ENCODE assay signal across 11 cellular contexts in the genomic region with DNA sequence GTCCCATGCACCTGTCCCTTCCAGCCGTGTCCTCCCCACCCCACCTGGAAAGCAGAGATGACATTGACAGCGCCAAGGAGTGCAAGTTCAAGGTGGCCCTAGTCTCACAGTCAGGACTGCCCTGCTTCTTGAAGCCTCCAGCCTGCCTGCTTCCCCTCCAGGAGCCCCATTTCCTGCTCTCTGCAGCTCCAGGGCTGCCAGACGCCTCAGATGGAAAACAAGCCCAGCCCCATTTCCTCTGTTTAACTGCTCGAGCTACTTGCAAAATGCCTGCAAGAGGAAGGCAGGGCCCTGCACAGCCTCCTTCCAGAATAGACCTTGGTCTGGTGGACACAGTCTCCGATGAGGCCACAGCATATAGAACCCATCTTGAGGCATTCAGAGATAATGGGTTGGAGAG. TPM values are rescaled to one million over a fixed set of nuclear protein-coding genes. Genes with fewer than 3 reads are reported as not detected.
DNase-seq lines count a peak whose midpoint lies in the region; ATAC-seq, FAIRE-seq and TF ChIP-seq lines count a peak whose summit lies in the region.
"Had no signal": no experiment of that assay in that cellular context is flagged by ENCODE, and none has a peak within 500 bp of the region (broad histone marks: within the 10 kb centered on the region; RNA-seq: fewer than 3 reads in every experiment).

No MANE protein-coding gene starts in this region.

- H3K4me1 ChIP-seq in endothelial cell of umbilical vein (ENCODE audit: control insufficient read depth, extremely low read depth, insufficient read depth, low read length) (peaks cover 37% of the 10 kb centered on the region), trophoblast cell (ENCODE audit: control insufficient read depth in 1 of 2, insufficient read depth in 2 of 2, low read length in 2 of 2) (peaks cover 40 to 45% of the 10 kb centered on the region in 2 experiments), suprapubic skin (peaks cover 48% of the 10 kb centered on the region)

- H3K27ac Mint-ChIP-seq in activated T-cell treated with anti-CD3 and anti-CD28 coated beads, Interleukin-2, amount 50 U/mL, for 24 hours, result peak overlapping the region; percentile 41
- no peak overlapping the region for H3K27ac Mint-ChIP-seq in stimulated activated naive CD8-positive, alpha-beta T cell treated with anti-CD3 and anti-CD28 coated beads, Interleukin-15, amount 100 ng/mL, for 72 hours
- H3K27ac Mint-ChIP-seq: activated B cell treated with CpG ODN at 0.5 μM for 24 hours, B cell had no signal

- H2BK5ac ChIP-seq in trophoblast cell (ENCODE audit: low read depth, low read length, poor library complexity), result no peak overlapping the region

- H3K9me1 ChIP-seq in endothelial cell of umbilical vein (replicated peaks; ENCODE audit: control insufficient read depth, extremely low read depth, insufficient read depth, low read length), result no peaks in the 10 kb centered on the region

- FAIRE-seq in endothelial cell of umbilical vein (lab: Jason Lieb, UNC), result peak; percentile 95

- no peak for TF ChIP-seq CTCF in endothelial cell of umbilical vein (IDR thresholded peaks at IDR 0.05; ENCODE audit: extremely low read depth in 1 of 2, insufficient read depth in 1 of 2, low read depth in 1 of 2, low read length in 2 of 2)
- no peak for TF ChIP-seq CTCF in suprapubic skin (IDR thresholded peaks at IDR 0.05)

- TF ChIP-seq EP300 in suprapubic skin (IDR thresholded peaks at IDR 0.05), result no peak

- no peak overlapping the region for H4K8ac ChIP-seq in trophoblast cell (ENCODE audit: low read depth, low read length)

- H3K36me3 Mint-ChIP-seq in activated T-cell treated with anti-CD3 and anti-CD28 coated beads, Interleukin-2, amount 50 U/mL, for 24 hours (ENCODE audit: low read depth), result no peaks in the 10 kb centered on the region

- H2BK120ac ChIP-seq in trophoblast cell (ENCODE audit: insufficient read depth, low read length, poor library complexity), result no peak overlapping the region

- no peak for DNase-seq in activated T-cell treated with anti-CD3 and anti-CD28 coated beads, Interleukin-2, amount 50 U/mL, for 24 hours
- no peak for DNase-seq in activated T-cell treated with anti-CD3 and anti-CD28 coated beads, Interleukin-2, amount 50 U/mL, for 48 hours
- DNase-seq in NOMO-1 treated with dmso at 0.1 percent for 144 hours (lab: John Stamatoyannopoulos, UW; ENCODE audit: unreplicated experiment) (peak; percentile 71), endothelial cell of umbilical vein (ENCODE audit: low read depth, low spot score) (peak; percentile 85), trophoblast cell (no peak), NCI-H2227 (lab: John Stamatoyannopoulos, UW; ENCODE audit: unreplicated experiment) (no peak), suprapubic skin (ENCODE audit: low spot score in 2 of 2) (no peak)
- DNase-seq in stimulated activated naive CD8-positive, alpha-beta T cell treated with anti-CD3 and anti-CD28 coated beads, Interleukin-15, amount 100 ng/mL, for 72 hours, result no peak
- DNase-seq: activated B cell treated with CpG ODN at 0.5 μM for 24 hours had no signal

- TF ChIP-seq POLR2A in endothelial cell of umbilical vein (IDR thresholded peaks at IDR 0.05; ENCODE audit: low read depth, low read length) (no peak), suprapubic skin (IDR thresholded peaks at IDR 0.05) (no peak)

- no peak overlapping the region for H3K4ac ChIP-seq in trophoblast cell (ENCODE audit: low read depth, low read length)

- H3K4me3 ChIP-seq in endothelial cell of umbilical vein (replicated peaks in 1 of 3; ENCODE audit: insufficient read depth in 1 of 3, low read depth in 1 of 3, low read length in 3 of 3) (no peak overlapping the region), trophoblast cell (ENCODE audit: low read depth, low read length) (no peak overlapping the region), suprapubic skin (no peak overlapping the region)

- H3K4me3 Mint-ChIP-seq in activated T-cell treated with anti-CD3 and anti-CD28 coated beads, Interleukin-2, amount 50 U/mL, for 24 hours, result no peak overlapping the region
- H3K4me3 Mint-ChIP-seq in stimulated activated naive CD8-positive, alpha-beta T cell treated with anti-CD3 and anti-CD28 coated beads, Interleukin-15, amount 100 ng/mL, for 72 hours, result no peak overlapping the region
- H3K4me3 Mint-ChIP-seq: activated B cell treated with CpG ODN at 0.5 μM for 24 hours, B cell had no signal

- no peak overlapping the region for H3K14ac ChIP-seq in trophoblast cell (ENCODE audit: low read length)

- no peaks in the 10 kb centered on the region for H3K9me3 ChIP-seq in endothelial cell of umbilical vein (replicated peaks; ENCODE audit: control insufficient read depth, insufficient read depth, low read length)
- H3K9me3 ChIP-seq in trophoblast cell (ENCODE audit: insufficient read depth, low read depth, low read length), result no peaks in the 10 kb centered on the region
- H3K9me3 ChIP-seq in suprapubic skin, result no peaks in the 10 kb centered on the region

- no peak overlapping the region for H4K12ac ChIP-seq in trophoblast cell (ENCODE audit: low read depth, low read length)

- H3K79me2 ChIP-seq in endothelial cell of umbilical vein (ENCODE audit: control insufficient read depth, insufficient read depth, low read length) (no peaks in the 10 kb centered on the region), trophoblast cell (ENCODE audit: control insufficient read depth, insufficient read depth, low read length, poor library complexity) (peaks cover 4% of the 10 kb centered on the region)

- BruUV-seq in endothelial cell of umbilical vein (replicated peaks; lab: Mats Ljungman, UMichigan), result no TSS peak

- intact Hi-C loops in endothelial cell of umbilical vein (cut with micrococcal nuclease), result no loop called here

- H3K27ac ChIP-seq in endothelial cell of umbilical vein (ENCODE audit: insufficient read depth, low read depth, low read length) (no peak overlapping the region), trophoblast cell (ENCODE audit: low read depth, low read length) (no peak overlapping the region), suprapubic skin (no peak overlapping the region)

- H2AFZ ChIP-seq in endothelial cell of umbilical vein (ENCODE audit: low read depth, low read length) (peak overlapping the region; percentile 67), trophoblast cell (ENCODE audit: insufficient read depth, low read length, poor library complexity) (no peak overlapping the region)

- WGBS in trophoblast cell (ENCODE audit: extremely low coverage, insufficient coverage, insufficient read length), result no CpG with 5 or more reads among the region's 5 CpGs
- 49% methylated on average over 5 of the region's 5 CpGs for WGBS in suprapubic skin

- H3K4me1 Mint-ChIP-seq in activated T-cell treated with anti-CD3 and anti-CD28 coated beads, Interleukin-2, amount 50 U/mL, for 24 hours (ENCODE audit: low read depth), result peaks cover 81% of the 10 kb centered on the region
- peaks cover 77% of the 10 kb centered on the region for H3K4me1 Mint-ChIP-seq in stimulated activated naive CD8-positive, alpha-beta T cell treated with anti-CD3 and anti-CD28 coated beads, Interleukin-15, amount 100 ng/mL, for 72 hours

- H3K27me3 ChIP-seq in endothelial cell of umbilical vein (ENCODE audit: control insufficient read depth in 2 of 2, insufficient read depth in 2 of 2, low read length in 2 of 2) (no peaks in the 10 kb centered on the region), trophoblast cell (ENCODE audit: insufficient read depth, low read length) (no peaks in the 10 kb centered on the region), suprapubic skin (no peaks in the 10 kb centered on the region)

- no peaks in the 10 kb centered on the region for H3K9me3 Mint-ChIP-seq in activated T-cell treated with anti-CD3 and anti-CD28 coated beads, Interleukin-2, amount 50 U/mL, for 24 hours
- H3K9me3 Mint-ChIP-seq in stimulated activated naive CD8-positive, alpha-beta T cell treated with anti-CD3 and anti-CD28 coated beads, Interleukin-15, amount 100 ng/mL, for 72 hours, result no peaks in the 10 kb centered on the region
- H3K9me3 Mint-ChIP-seq: activated B cell treated with CpG ODN at 0.5 μM for 24 hours had no signal

- no peak overlapping the region for H2BK12ac ChIP-seq in trophoblast cell (ENCODE audit: low read length)

- H3K27me3 Mint-ChIP-seq in activated T-cell treated with anti-CD3 and anti-CD28 coated beads, Interleukin-2, amount 50 U/mL, for 24 hours, result no peaks in the 10 kb centered on the region
- no peaks in the 10 kb centered on the region for H3K27me3 Mint-ChIP-seq in stimulated activated naive CD8-positive, alpha-beta T cell treated with anti-CD3 and anti-CD28 coated beads, Interleukin-15, amount 100 ng/mL, for 72 hours

- H3K9ac ChIP-seq in endothelial cell of umbilical vein (replicated peaks; ENCODE audit: extremely low read depth, insufficient read depth, low read length) (no peak overlapping the region), trophoblast cell (ENCODE audit: low read length) (no peak overlapping the region)

- CTCF ChIA-PET in endothelial cell of umbilical vein (lab: Charles Lee), result interaction anchor here (1.0 to 2.3 kb wide), 7 partner anchors 8 to 103 kb away, joined by 3 to 7 read pairs (median 5); no protein-coding TSS in a partner anchor

- dilution Hi-C loops in endothelial cell of umbilical vein (cut with MboI; ENCODE audit: extremely low pct_ligation_motif_present, low sequenced_read_pairs), result no loop called here

- no peak overlapping the region for H2AK5ac ChIP-seq in trophoblast cell (ENCODE audit: low read length)

- peak overlapping the region; percentile 53 for H4K91ac ChIP-seq in trophoblast cell (ENCODE audit: low read depth, low read length)

- POLR2A ChIA-PET in endothelial cell of umbilical vein (lab: Charles Lee), result no interaction called here

- no peaks in the 10 kb centered on the region for H3K36me3 ChIP-seq in endothelial cell of umbilical vein (ENCODE audit: control insufficient read depth in 2 of 2, extremely low read depth in 1 of 2, insufficient read depth in 2 of 2, low read length in 2 of 2)
- H3K36me3 ChIP-seq in trophoblast cell (ENCODE audit: control insufficient read depth in 1 of 2, insufficient read depth in 2 of 2, low read length in 2 of 2), result no peaks in the 10 kb centered on the region
- H3K36me3 ChIP-seq in suprapubic skin, result no peaks in the 10 kb centered on the region

- H4K20me1 ChIP-seq in endothelial cell of umbilical vein (replicated peaks; ENCODE audit: control insufficient read depth, extremely low read depth, insufficient read depth, low read length), result no peaks in the 10 kb centered on the region

- peaks cover 25% of the 10 kb centered on the region for H3K79me1 ChIP-seq in trophoblast cell (ENCODE audit: low read length)

- no peak for ATAC-seq in stimulated activated naive CD8-positive, alpha-beta T cell treated with anti-CD3 and anti-CD28 coated beads, Interleukin-15, amount 100 ng/mL, for 72 hours

- peak overlapping the region; percentile 10 for H3K4me2 ChIP-seq in endothelial cell of umbilical vein (ENCODE audit: insufficient read depth, low read length)
- H3K4me2 ChIP-seq in trophoblast cell (ENCODE audit: low read length), result peak overlapping the region; percentile 34

- H3K23ac ChIP-seq in trophoblast cell (ENCODE audit: low read length), result no peak overlapping the region

- no peak overlapping the region for H3K18ac ChIP-seq in trophoblast cell (ENCODE audit: low read length)

RNA-seq across cellular contexts. Expression of a gene that starts 5.0 kb away (rescaled TPM):
- 87.1 and 88.8 TPM in 2 replicates for total RNA-seq in endothelial cell of umbilical vein
- 127 and 170 TPM in 2 replicates for polyA plus RNA-seq in endothelial cell of umbilical vein
- polyA plus RNA-seq in endothelial cell of umbilical vein (2011; cell fraction: cytosol; rRNA removed), result 69.0 and 76.0 TPM in 2 replicates
- 204 and 251 TPM in 2 replicates for polyA plus RNA-seq in endothelial cell of umbilical vein (2011; cell fraction: nucleus; rRNA removed)
- polyA plus RNA-seq in endothelial cell of umbilical vein (2012), result 59.6 and 63.6 TPM in 2 replicates
- polyA minus RNA-seq in endothelial cell of umbilical vein, result 55.0 and 79.1 TPM in 2 replicates
- 71.7 TPM for polyA minus RNA-seq in endothelial cell of umbilical vein (2011; cell fraction: cytosol; rRNA and poly(A)+ RNA removed)
- polyA minus RNA-seq in endothelial cell of umbilical vein (2011; cell fraction: nucleus; rRNA and poly(A)+ RNA removed), result 47.8 and 91.7 TPM in 2 replicates
- 79.6 and 80.8 TPM in 2 replicates for polyA plus RNA-seq in trophoblast cell (2013)
- 10 to 100 TPM; 60.5 to 91.0 (median 73.4) TPM for total RNA-seq in suprapubic skin

RNA-seq across cellular contexts. Expression of a gene that starts 39.2 kb away (rescaled TPM):
- total RNA-seq in endothelial cell of umbilical vein, result 331 and 336 TPM in 2 replicates
- 893 and 985 TPM in 2 replicates for polyA plus RNA-seq in endothelial cell of umbilical vein
- 1,084 and 1,357 TPM in 2 replicates for polyA plus RNA-seq in endothelial cell of umbilical vein (2011; cell fraction: cytosol; rRNA removed)
- polyA plus RNA-seq in endothelial cell of umbilical vein (2011; cell fraction: nucleus; rRNA removed), result 265 and 313 TPM in 2 replicates
- 568 and 909 TPM in 2 replicates for polyA plus RNA-seq in endothelial cell of umbilical vein (2012)
- 140 and 146 TPM in 2 replicates for polyA minus RNA-seq in endothelial cell of umbilical vein
- not detected for polyA minus RNA-seq in endothelial cell of umbilical vein (2011; cell fraction: cytosol; rRNA and poly(A)+ RNA removed)
- 15.5 and 33.7 TPM in 2 replicates for polyA minus RNA-seq in endothelial cell of umbilical vein (2011; cell fraction: nucleus; rRNA and poly(A)+ RNA removed)
- polyA plus RNA-seq in trophoblast cell (2013), result 2,817 and 2,859 TPM in 2 replicates
- 10 to 100 TPM in 3 of 4 donors, 1 to 10 TPM in 1; 9.1 to 22.6 (median 13.9) TPM for total RNA-seq in suprapubic skin

RNA-seq across cellular contexts. Expression of a gene that starts 49.3 kb away (rescaled TPM):
- total RNA-seq in endothelial cell of umbilical vein, result 0.22 TPM in 1 of 2 replicates, not detected in the other
- polyA plus RNA-seq in endothelial cell of umbilical vein, result 0.04 and 0.13 TPM in 2 replicates
- 0.05 and 0.13 TPM in 2 replicates for polyA plus RNA-seq in endothelial cell of umbilical vein (2011; cell fraction: cytosol; rRNA removed)
- 0.29 and 0.38 TPM in 2 replicates for polyA plus RNA-seq in endothelial cell of umbilical vein (2011; cell fraction: nucleus; rRNA removed)
- polyA plus RNA-seq in endothelial cell of umbilical vein (2012), result 0.21 and 0.27 TPM in 2 replicates
- 0.19 TPM in 1 of 2 replicates, not detected in the other for polyA minus RNA-seq in endothelial cell of umbilical vein
- not detected for polyA minus RNA-seq in endothelial cell of umbilical vein (2011; cell fraction: cytosol; rRNA and poly(A)+ RNA removed)
- 0.58 TPM in 1 of 2 replicates, not detected in the other for polyA minus RNA-seq in endothelial cell of umbilical vein (2011; cell fraction: nucleus; rRNA and poly(A)+ RNA removed)
- polyA plus RNA-seq in trophoblast cell (2013), result 0.40 and 0.57 TPM in 2 replicates
- total RNA-seq in suprapubic skin, result 1 to 10 TPM in 3 of 4 donors, under 1 TPM in 1; 0.80 to 3.0 (median 2.6) TPM
- total RNA-seq: mucosa of gallbladder had no signal

Comparison
In these comparisons a context has a peak if more than half of its experiments do, and no peak if none do; other contexts are left out.
1. DNase-seq: peak in NOMO-1 treated with dmso at 0.1 percent for 144 hours (single experiment) and endothelial cell of umbilical vein (single experiment); none in activated T-cell treated with anti-CD3 and anti-CD28 coated beads, Interleukin-2, amount 50 U/mL, for 24 hours (single experiment), activated T-cell treated with anti-CD3 and anti-CD28 coated beads, Interleukin-2, amount 50 U/mL, for 48 hours (0 of 2), trophoblast cell (0 of 2), stimulated activated naive CD8-positive, alpha-beta T cell treated with anti-CD3 and anti-CD28 coated beads, Interleukin-15, amount 100 ng/mL, for 72 hours (0 of 2), NCI-H2227 (single experiment) and suprapubic skin (0 of 2).
2. RNA of a gene that starts 39.2 kb away (total RNA-seq): 331 to 336 TPM in endothelial cell of umbilical vein; 9.1 to 22.6 TPM in suprapubic skin; every median in the first group is over 10 times any median in the second.